20 cellular contexts compared by ENCODE assay signal in the genomic region with DNA sequence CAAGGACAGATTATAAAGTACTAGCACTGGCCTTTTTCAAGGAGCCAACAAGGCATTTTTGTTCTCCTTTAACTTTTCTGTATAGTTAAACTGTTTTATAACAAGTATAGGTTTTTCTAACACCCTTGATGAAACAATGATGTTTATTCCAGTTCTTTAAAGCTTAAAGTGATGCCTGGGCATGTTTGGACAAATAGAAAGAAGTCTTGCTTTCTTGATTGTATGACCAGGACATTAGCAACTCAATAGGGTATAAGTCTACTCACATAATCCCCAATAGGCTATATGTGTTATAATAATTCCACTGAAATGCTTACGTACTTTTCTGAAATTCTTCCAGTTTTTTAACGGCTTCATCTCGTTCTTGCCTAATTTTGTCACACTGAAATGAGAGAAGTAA.
"Had no signal": no experiment of that assay in that cellular context is flagged by ENCODE, and none has a peak within 500 bp of the region (broad histone marks: within the 10 kb centered on the region; RNA-seq: fewer than 3 reads in every experiment).

No MANE protein-coding gene starts in this region.

- H3K27ac ChIP-seq: HL-60, RWPE1 had no signal

- H3K4me3 ChIP-seq: MG63 had no signal

- DNase-seq: KBM-7, MG63, NCI-H1092, NCI-H1105 treated with DMSO at 0.1 percent for 48 hours, NCI-H1417 treated with DMSO at 0.1 percent for 48 hours, NCI-H146, NCI-H1694 treated with DMSO at 0.1 percent for 48 hours, NCI-H1930, NCI-H2081, NCI-H2107, NCI-H226, NCI-H446, NCI-H510A, NCI-H524 treated with DMSO at 0.1 percent for 48 hours, NCI-H69, NCI-H774, SHP77, SK-N-SH had no signal

- H3K36me3 ChIP-seq: MG63 had no signal

- H3K9ac ChIP-seq: SK-N-SH had no signal

- H3K4me2 ChIP-seq: SK-N-SH had no signal

- H3K27me3 ChIP-seq: MG63 had no signal

- H3K9me3 ChIP-seq: MG63, SK-N-SH had no signal
